Comparison of ENCODE assay signal across 1 cellular context in genomic region chr11:62788991-62789390, GRCh38.
A peak's percentile ranks its signal among the peaks of the same experiment; 100 is the strongest.
TF ChIP-seq lines count a peak whose summit lies in the region.

No MANE protein-coding gene starts in this region.

TF ChIP-seq in HepG2, 621 proteins besides CTCF, POLR2A, EP300 and RAD21:
- TF ChIP-seq PHB2 (IDR thresholded peaks at IDR 0.05; ENCODE audit: partially characterized antibody) (no peak), POLR2AphosphoS5 (IDR thresholded peaks at IDR 0.05; ENCODE audit: low read depth, low read length) (0 out of 2 replicates have a peak, but pooled peaks have one; percentile 18), ZC3H13 (CRISPR knock-in tag; IDR thresholded peaks at IDR 0.05) (peak; percentile 6; the same call in 1 of the 2 replicates)
